Comparison of ENCODE assay signal across 8 cellular contexts in genomic region chrX:54921427-54922021, GRCh38. TPM values are rescaled to one million over a fixed set of nuclear protein-coding genes. Genes with fewer than 3 reads are reported as not detected.
DNase-seq lines count a peak whose midpoint lies in the region; ATAC-seq and TF ChIP-seq lines count a peak whose summit lies in the region.

No MANE protein-coding gene starts in this region.

- POLR2A ChIA-PET in CD4-positive, alpha-beta T cell (lab: Charles Lee): interaction anchor here (2.2 kb wide), 1 partner anchor 78 kb away, joined by 7 read pairs; the partner anchor contains the start of gene APEX2

- no peaks in the 10 kb centered on the region for H3K27me3 ChIP-seq in CD4-positive, alpha-beta T cell (ENCODE audit: control insufficient read depth, insufficient read depth, low read length)
- H3K27me3 ChIP-seq in H7 (ENCODE audit: control insufficient read depth, insufficient read depth, low read length): no peaks in the 10 kb centered on the region

- H3K4me3 Mint-ChIP-seq in CD4-positive, alpha-beta T cell: peak overlapping the region; percentile 90
- H3K4me3 Mint-ChIP-seq in activated T-helper 17 cell treated with anti-CD3 and anti-CD28 coated beads, Interleukin-2, amount 50 U/mL, for 72 hours: peak overlapping the region; percentile 92
- H3K4me3 Mint-ChIP-seq in nephron progenitor cell: peak overlapping the region; percentile 97
- peak overlapping the region; percentile 86 for H3K4me3 Mint-ChIP-seq in stimulated activated naive CD8-positive, alpha-beta T cell treated with anti-CD3 and anti-CD28 coated beads, Interleukin-15, Interleukin-2, amounts not matched to agents 100 ng/mL and 50 ng/mL, for 24 hours

- H3K4me1 Mint-ChIP-seq in CD4-positive, alpha-beta T cell (ENCODE audit: low read depth): peaks cover 19% of the 10 kb centered on the region
- H3K4me1 Mint-ChIP-seq in activated T-helper 17 cell treated with anti-CD3 and anti-CD28 coated beads, Interleukin-2, amount 50 U/mL, for 72 hours: peaks cover 9% of the 10 kb centered on the region
- H3K4me1 Mint-ChIP-seq in nephron progenitor cell: peaks cover 8% of the 10 kb centered on the region
- peaks cover 9% of the 10 kb centered on the region for H3K4me1 Mint-ChIP-seq in stimulated activated naive CD8-positive, alpha-beta T cell treated with anti-CD3 and anti-CD28 coated beads, Interleukin-15, Interleukin-2, amounts not matched to agents 100 ng/mL and 50 ng/mL, for 24 hours (ENCODE audit: low read depth)

- H3K27me3 Mint-ChIP-seq in CD4-positive, alpha-beta T cell: no peaks in the 10 kb centered on the region
- no peaks in the 10 kb centered on the region for H3K27me3 Mint-ChIP-seq in activated T-helper 17 cell treated with anti-CD3 and anti-CD28 coated beads, Interleukin-2, amount 50 U/mL, for 72 hours
- H3K27me3 Mint-ChIP-seq in nephron progenitor cell (ENCODE audit: low read depth, poor library complexity): no peaks in the 10 kb centered on the region
- peaks cover 9% of the 10 kb centered on the region for H3K27me3 Mint-ChIP-seq in stimulated activated naive CD8-positive, alpha-beta T cell treated with anti-CD3 and anti-CD28 coated beads, Interleukin-15, Interleukin-2, amounts not matched to agents 100 ng/mL and 50 ng/mL, for 24 hours

- H3K9me3 Mint-ChIP-seq in CD4-positive, alpha-beta T cell: no peaks in the 10 kb centered on the region
- no peaks in the 10 kb centered on the region for H3K9me3 Mint-ChIP-seq in activated T-helper 17 cell treated with anti-CD3 and anti-CD28 coated beads, Interleukin-2, amount 50 U/mL, for 72 hours
- peaks cover 67% of the 10 kb centered on the region for H3K9me3 Mint-ChIP-seq in nephron progenitor cell
- no peaks in the 10 kb centered on the region for H3K9me3 Mint-ChIP-seq in stimulated activated naive CD8-positive, alpha-beta T cell treated with anti-CD3 and anti-CD28 coated beads, Interleukin-15, Interleukin-2, amounts not matched to agents 100 ng/mL and 50 ng/mL, for 24 hours

- peaks cover 13% of the 10 kb centered on the region for H3K36me3 ChIP-seq in H7 (replicated peaks; ENCODE audit: control insufficient read depth, insufficient read depth, low read length)

- no peaks in the 10 kb centered on the region for H3K9me3 ChIP-seq in CD4-positive, alpha-beta T cell (ENCODE audit: control insufficient read depth, low read length)

- intact Hi-C loops in CD4-positive, alpha-beta T cell (cut with DNase I, micrococcal nuclease): loop anchor here in 1 of 2 experiments (5.0 kb wide), 2 partner anchors 81 to 796 kb away; partner anchors contain the start of genes APEX2 and RRAGB

- no peaks in the 10 kb centered on the region for H3K36me3 Mint-ChIP-seq in CD4-positive, alpha-beta T cell (ENCODE audit: low read depth)
- no peaks in the 10 kb centered on the region for H3K36me3 Mint-ChIP-seq in activated T-helper 17 cell treated with anti-CD3 and anti-CD28 coated beads, Interleukin-2, amount 50 U/mL, for 72 hours (ENCODE audit: low read depth)
- H3K36me3 Mint-ChIP-seq in nephron progenitor cell (ENCODE audit: low read depth): peaks cover 19% of the 10 kb centered on the region
- H3K36me3 Mint-ChIP-seq in stimulated activated naive CD8-positive, alpha-beta T cell treated with anti-CD3 and anti-CD28 coated beads, Interleukin-15, Interleukin-2, amounts not matched to agents 100 ng/mL and 50 ng/mL, for 24 hours (ENCODE audit: low read depth): no peaks in the 10 kb centered on the region

- peak overlapping the region; percentile 82 for H3K4me3 ChIP-seq in H7 (ENCODE audit: insufficient read depth, low read depth, low read length)
- peak overlapping the region; percentile 72 for H3K4me3 ChIP-seq in fibroblast of the aortic adventitia (ENCODE audit: low read depth, low read length)

- peak; percentile 89 for ATAC-seq in CD4-positive, alpha-beta T cell (ENCODE audit: poor library complexity)
- peak; percentile 82 for ATAC-seq in activated T-helper 17 cell treated with anti-CD3 and anti-CD28 coated beads, Interleukin-2, amount 50 U/mL, for 72 hours (replicated peaks)

- DNase-seq in CD4-positive, alpha-beta T cell: peak; percentile 1 to 62 (median 41)
- DNase-seq in H7: peak; percentile 73
- peak; percentile 78 for DNase-seq in NCI-H69 (lab: John Stamatoyannopoulos, UW)
- DNase-seq in fibroblast of the aortic adventitia (ENCODE audit: low read depth): peak; percentile 77
- peak; percentile 82 for DNase-seq in nephron progenitor cell
- DNase-seq in middle frontal gyrus (ENCODE audit: extremely low spot score, low spot score): no peak

- peak overlapping the region; percentile 76 for H3K27ac Mint-ChIP-seq in CD4-positive, alpha-beta T cell
- peak overlapping the region; percentile 90 for H3K27ac Mint-ChIP-seq in activated T-helper 17 cell treated with anti-CD3 and anti-CD28 coated beads, Interleukin-2, amount 50 U/mL, for 72 hours
- H3K27ac Mint-ChIP-seq in nephron progenitor cell: peak overlapping the region; percentile 89
- peak overlapping the region; percentile 45 for H3K27ac Mint-ChIP-seq in stimulated activated naive CD8-positive, alpha-beta T cell treated with anti-CD3 and anti-CD28 coated beads, Interleukin-15, Interleukin-2, amounts not matched to agents 100 ng/mL and 50 ng/mL, for 24 hours

- no peak overlapping the region for H3K27ac ChIP-seq in CD4-positive, alpha-beta T cell (ENCODE audit: low read depth, low read length)

- CTCF ChIA-PET in CD4-positive, alpha-beta T cell (lab: Charles Lee): interaction anchor here (1.2 kb wide), 1 partner anchor 30 kb away, joined by 3 read pairs; no protein-coding TSS in a partner anchor

- TF ChIP-seq CTCF in CD4-positive, alpha-beta T cell (IDR thresholded peaks at IDR 0.05): no peak
- TF ChIP-seq CTCF in fibroblast of the aortic adventitia (IDR thresholded peaks at IDR 0.05; ENCODE audit: insufficient read depth, low read length): no peak
- no peak for TF ChIP-seq CTCF in nephron progenitor cell (IDR thresholded peaks at IDR 0.05)

RNA-seq across cellular contexts. Expression of gene TRO, which starts 0.9 kb away (rescaled TPM):
- 1 to 10 TPM; 1.0 to 2.0 TPM for total RNA-seq in CD4-positive, alpha-beta T cell
- 49.8 and 53.7 TPM in 2 replicates for total RNA-seq in H7 (2014; rRNA removed; shearing (Covaris generic))
- 1 to 10 TPM; 2.3 to 7.0 TPM for total RNA-seq in activated T-helper 17 cell treated with anti-CD3 and anti-CD28 coated beads, Interleukin-2, amount 50 U/mL, for 72 hours
- 12.5 and 13.1 TPM in 2 replicates for total RNA-seq in fibroblast of the aortic adventitia (ENCODE audit: low replicate concordance)
